ENCODE assay signal across 31 cellular contexts in genomic region chr7:5610500-5611186, GRCh38.
DNase-seq lines count a peak whose midpoint lies in the region; ATAC-seq and TF ChIP-seq lines count a peak whose summit lies in the region.
"Had no signal": no experiment of that assay in that cellular context is flagged by ENCODE, and none has a peak within 500 bp of the region (broad histone marks: within the 10 kb centered on the region; RNA-seq: fewer than 3 reads in every experiment).

No MANE protein-coding gene starts in this region.

- H3K27ac ChIP-seq in RWPE2 (ENCODE audit: poor library complexity, severe bottlenecking) = peak overlapping the region; percentile 89
- H3K27ac ChIP-seq: 22Rv1, esophagus muscularis mucosa, transverse colon had no signal

- peaks cover 22% of the 10 kb centered on the region for H3K4me1 ChIP-seq in RWPE2 (ENCODE audit: insufficient read depth, poor library complexity, severe bottlenecking)
- H3K4me1 ChIP-seq: transverse colon had no signal

- H3K27me3 ChIP-seq in RWPE2 (ENCODE audit: insufficient read depth, poor library complexity, severe bottlenecking) = no peaks in the 10 kb centered on the region
- H3K27me3 ChIP-seq: esophagus muscularis mucosa, transverse colon had no signal

- ATAC-seq in RWPE2 (ENCODE audit: low read depth) (no peak), GM18858 (IDR thresholded peaks at IDR 0.05; ENCODE audit: unreplicated experiment) (no peak)
- ATAC-seq: activated naive CD8-positive, alpha-beta T cell treated with anti-CD3 and anti-CD28 coated beads, Interleukin-2, amount 50 U/mL, for 24 hours; left ventricle myocardium superior had no signal

- DNase-seq in DMS 273 (lab: John Stamatoyannopoulos, UW; ENCODE audit: unreplicated experiment) (peak; percentile 47), DMS 273 treated with DMSO at 0.1 percent for 48 hours (lab: John Stamatoyannopoulos, UW) (no peak), RWPE2 (ENCODE audit: low spot score) (no peak), left kidney (ENCODE audit: low read depth, low spot score) (peak; percentile 62), retina (peak; percentile 49), CD1c-positive myeloid dendritic cell (ENCODE audit: extremely low spot score) (no peak)
- no peak for DNase-seq in activated naive CD4-positive, alpha-beta T cell (lab: John Stamatoyannopoulos, UW)
- DNase-seq: activated B cell treated with CpG ODN at 0.5 μM for 24 hours; activated CD4-positive, alpha-beta T cell treated with anti-CD3 and anti-CD28 coated beads, Interleukin-2, amount 10 ng/mL, durations not matched to agents 7 days and 5 days; activated effector memory CD4-positive, alpha-beta T cell treated with Interleukin-2 at 50 U/mL for 16 hours; activated naive CD8-positive, alpha-beta T cell treated with anti-CD3 and anti-CD28 coated beads, Interleukin-2, amount 50 U/mL, for 24 hours; activated T-cell treated with anti-CD3 and anti-CD28 coated beads, Interleukin-2, amount 50 U/mL, for 1 hour; CD4-positive, CD25-positive, alpha-beta regulatory T cell; central memory CD4-positive, alpha-beta T cell; foreskin fibroblast; GOT3; head of caudate nucleus; islet precursor cell; Kasumi-1; left ventricle myocardium superior; NCI-H1417; NCI-H2029; NCI-H2227 treated with DMSO at 0.1 percent for 48 hours; NCI-H748 treated with DMSO at 0.1 percent for 48 hours; nucleus accumbens; stimulated activated CD4-positive, alpha-beta T cell treated with anti-CD3 and anti-CD28 coated beads, Interleukin-15, amount 100 ng/mL, for 24 hours; stimulated activated CD4-positive, alpha-beta T cell treated with anti-CD3 and anti-CD28 coated beads, Interleukin-4, amount 100 ng/mL, for 4 hours; transverse colon had no signal

- peaks cover 6% of the 10 kb centered on the region for H3K36me3 ChIP-seq in RWPE2 (ENCODE audit: low read depth)
- H3K36me3 ChIP-seq: transverse colon had no signal

- no peak for TF ChIP-seq CTCF in RWPE2 (IDR thresholded peaks at IDR 0.05; ENCODE audit: poor library complexity, severe bottlenecking)

- no peak overlapping the region for H3K4me3 ChIP-seq in RWPE2 (ENCODE audit: severe bottlenecking)
- H3K4me3 ChIP-seq: esophagus muscularis mucosa, transverse colon had no signal

- H3K9me3 ChIP-seq in RWPE2 (ENCODE audit: severe bottlenecking) = no peaks in the 10 kb centered on the region
- H3K9me3 ChIP-seq: esophagus muscularis mucosa, transverse colon had no signal

Comparison
In these comparisons a context has a peak if more than half of its experiments do, and no peak if none do; other contexts are left out.
1. DNase-seq: peak in DMS 273 (single experiment), left kidney (single experiment) and retina (single experiment); none in DMS 273 treated with DMSO at 0.1 percent for 48 hours (single experiment), RWPE2 (single experiment), CD1c-positive myeloid dendritic cell (single experiment) and activated naive CD4-positive, alpha-beta T cell (0 of 4).